18 cellular contexts compared by ENCODE assay signal in the genomic region with DNA sequence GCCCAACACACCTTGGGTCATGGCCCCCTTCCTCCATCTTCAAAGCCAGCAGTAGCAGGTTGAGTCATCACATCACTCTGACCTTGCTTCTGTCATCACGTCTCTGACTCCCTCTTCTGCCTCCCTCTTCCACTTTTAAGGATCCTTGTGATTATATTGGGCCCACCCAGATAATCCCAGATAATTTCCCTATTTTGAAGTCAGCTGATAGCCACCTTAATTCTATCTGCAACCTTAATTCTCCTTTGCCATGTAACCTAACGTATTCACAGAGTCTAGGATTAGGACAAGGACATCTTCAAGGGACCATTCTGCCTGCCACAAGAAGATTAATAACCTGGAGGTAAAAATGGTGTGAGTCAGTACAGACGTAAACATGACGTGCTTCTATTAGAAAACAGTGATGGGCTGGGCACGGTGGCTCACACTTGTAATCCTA. TPM values are rescaled to one million over a fixed set of nuclear protein-coding genes. Genes with fewer than 3 reads are reported as not detected.
A peak's percentile ranks its signal among the peaks of the same experiment; 100 is the strongest.
DNase-seq lines count a peak whose midpoint lies in the region; ATAC-seq, FAIRE-seq and TF ChIP-seq lines count a peak whose summit lies in the region.
"Had no signal": no experiment of that assay in that cellular context is flagged by ENCODE, and none has a peak within 500 bp of the region (broad histone marks: within the 10 kb centered on the region; RNA-seq: fewer than 3 reads in every experiment).

No MANE protein-coding gene starts in this region.

- DNase-seq in DMS53 (lab: John Stamatoyannopoulos, UW) (peak; percentile 50), DMS53 treated with DMSO at 0.1 percent for 48 hours (lab: John Stamatoyannopoulos, UW; ENCODE audit: unreplicated experiment) (no peak), astrocyte (ENCODE audit: low read depth) (peak; percentile 42), small intestine (peak; percentile 20), epidermal melanocyte (ENCODE audit: insufficient read length, low spot score) (no peak)
- DNase-seq: activated CD4-positive, CD25-positive, alpha-beta regulatory T cell treated with anti-CD3 and anti-CD28 coated beads, Interleukin-2, amount 50 U/mL, for 72 hours; C1 segment of cervical spinal cord; endodermal cell; hypothalamus; mesendoderm; NCI-H2081 treated with DMSO at 0.1 percent for 48 hours; stimulated activated naive CD4-positive, alpha-beta T cell; tibial artery had no signal

- peaks cover 2% of the 10 kb centered on the region for H3K36me3 Mint-ChIP-seq in astrocyte (ENCODE audit: low read depth, unreplicated experiment)

- H3K27ac Mint-ChIP-seq in astrocyte (ENCODE audit: unreplicated experiment): peak overlapping the region; percentile 1
- H3K27ac Mint-ChIP-seq: activated T-helper 2 cell treated with anti-CD3 and anti-CD28 coated beads, Interferon-gamma antibody, Interleukin-2, Interleukin-4, amounts not matched to agents 10 μg/mL and 5 μg/mL and 100 μg/mL, durations not matched to agents 14 hours and 24 hours and 36 hours; endodermal cell; IgD-negative memory B cell had no signal

- H3K27ac ChIP-seq in astrocyte (ENCODE audit: low read depth, low read length) (no peak overlapping the region), small intestine (ENCODE audit: low read depth in 1 of 2, low read length in 1 of 2) (no peak overlapping the region)
- H3K27ac ChIP-seq: 22Rv1, SJSA1, tibial artery had no signal

- FAIRE-seq in astrocyte (lab: Jason Lieb, UNC) (no peak), small intestine (lab: Jason Lieb, UNC) (no peak)

- H4K20me1 ChIP-seq in astrocyte (ENCODE audit: insufficient read depth, low read length): peaks cover 4% of the 10 kb centered on the region

- no peak overlapping the region for H3K4me3 Mint-ChIP-seq in astrocyte (ENCODE audit: unreplicated experiment)
- H3K4me3 Mint-ChIP-seq: endodermal cell had no signal

- H3K4me1 ChIP-seq in astrocyte (ENCODE audit: insufficient read depth, low read length) (peaks cover 24% of the 10 kb centered on the region), small intestine (ENCODE audit: control insufficient read depth in 2 of 2, insufficient read depth in 1 of 2, low read depth in 1 of 2, low read length in 1 of 2) (peaks cover 3 to 7% of the 10 kb centered on the region in 2 donors)

- ATAC-seq in HG03460 (IDR thresholded peaks at IDR 0.05; ENCODE audit: unreplicated experiment): no peak

- H3K4me3 ChIP-seq in astrocyte (ENCODE audit: insufficient read depth, low read depth, low read length): no peak overlapping the region
- no peak overlapping the region for H3K4me3 ChIP-seq in small intestine (ENCODE audit: low read depth in 1 of 2, low read length in 2 of 2)
- H3K4me3 ChIP-seq: SJSA1, tibial artery had no signal

- H3K9me3 ChIP-seq in astrocyte (ENCODE audit: insufficient read depth, low read depth, low read length) (no peaks in the 10 kb centered on the region), small intestine (ENCODE audit: control insufficient read depth, low read depth) (no peaks in the 10 kb centered on the region)
- H3K9me3 ChIP-seq: SJSA1, tibial artery had no signal

- no peaks in the 10 kb centered on the region for H3K27me3 Mint-ChIP-seq in astrocyte (ENCODE audit: low read depth, unreplicated experiment)
- H3K27me3 Mint-ChIP-seq: IgD-negative memory B cell had no signal

- H3K4me2 ChIP-seq in astrocyte (ENCODE audit: low read length): no peak overlapping the region

- H3K79me2 ChIP-seq in astrocyte (ENCODE audit: insufficient read depth, low read length): peaks cover 18% of the 10 kb centered on the region

- H2AFZ ChIP-seq in astrocyte (ENCODE audit: low read depth, low read length): no peak overlapping the region

- no peak overlapping the region for H3K9ac ChIP-seq in astrocyte (ENCODE audit: low read length)

- H3K9me3 Mint-ChIP-seq in astrocyte (ENCODE audit: unreplicated experiment): no peaks in the 10 kb centered on the region
- H3K9me3 Mint-ChIP-seq: activated T-helper 2 cell treated with anti-CD3 and anti-CD28 coated beads, Interferon-gamma antibody, Interleukin-2, Interleukin-4, amounts not matched to agents 10 μg/mL and 5 μg/mL and 100 μg/mL, durations not matched to agents 14 hours and 24 hours and 36 hours; endodermal cell; IgD-negative memory B cell had no signal

- 54 to 69% (median 61%) methylated on average over 5 of the region's 5 CpGs for WGBS in small intestine, 3 donors

- no peak for TF ChIP-seq CTCF in astrocyte (IDR thresholded peaks at IDR 0.05; ENCODE audit: insufficient read depth, low read depth, low read length)

- H3K27me3 ChIP-seq in astrocyte (ENCODE audit: insufficient read depth, low read length) (no peaks in the 10 kb centered on the region), small intestine (ENCODE audit: control insufficient read depth in 2 of 2, insufficient read depth in 2 of 2, low read length in 2 of 2) (no peaks in the 10 kb centered on the region)
- H3K27me3 ChIP-seq: SJSA1, tibial artery had no signal

- H3K36me3 ChIP-seq in astrocyte (ENCODE audit: insufficient read depth, low read length) (no peaks in the 10 kb centered on the region), small intestine (ENCODE audit: control insufficient read depth in 2 of 2, insufficient read depth in 2 of 2, low read length in 2 of 2) (no peaks in the 10 kb centered on the region)
- H3K36me3 ChIP-seq: tibial artery had no signal

- peaks cover 13% of the 10 kb centered on the region for H3K4me1 Mint-ChIP-seq in astrocyte (ENCODE audit: low read depth, unreplicated experiment)

RNA-seq across cellular contexts. Expression of a gene that starts 3.2 kb away (rescaled TPM):
- total RNA-seq in astrocyte: 4.4 and 4.7 TPM in 2 replicates
- polyA plus RNA-seq in small intestine: 1 to 10 TPM; 2.7 to 4.7 (median 3.6) TPM

RNA-seq across cellular contexts. Expression of a gene that starts 3.4 kb away (rescaled TPM):
- 22.0 and 22.6 TPM in 2 replicates for total RNA-seq in astrocyte
- 100 to 1,000 TPM in 1 of 3 donors, 10 to 100 TPM in 2; 41.2 to 123 (median 54.0) TPM for polyA plus RNA-seq in small intestine

RNA-seq across cellular contexts. Expression of a gene that starts 20.4 kb away (rescaled TPM):
- total RNA-seq in astrocyte: 9.0 and 9.6 TPM in 2 replicates
- polyA plus RNA-seq in small intestine: 1 to 10 TPM; 2.5 to 4.6 (median 2.7) TPM

RNA-seq across cellular contexts. Expression of a gene that starts 26.8 kb away (rescaled TPM):
- 0.67 and 1.7 TPM in 2 replicates for total RNA-seq in astrocyte
- polyA plus RNA-seq in small intestine: 1 to 10 TPM in 1 of 3 donors, not detected in 2; 1.8 TPM
- polyA plus RNA-seq: IgD-negative memory B cell had no signal

RNA-seq across cellular contexts. Expression of a gene that starts 27.0 kb away (rescaled TPM):
- total RNA-seq in astrocyte: 13.3 and 14.2 TPM in 2 replicates
- 10 to 100 TPM in 1 of 3 donors, 1 to 10 TPM in 2; 7.8 to 14.6 (median 8.7) TPM for polyA plus RNA-seq in small intestine

Comparison
In these comparisons a context has a peak if more than half of its experiments do, and no peak if none do; other contexts are left out.
1. DNase-seq: peak in DMS53 (single experiment), astrocyte (single experiment) and small intestine (single experiment); none in DMS53 treated with DMSO at 0.1 percent for 48 hours (single experiment) and epidermal melanocyte (single experiment).